Comparison of ENCODE assay signal across 8 cellular contexts in genomic region chr17:62695093-62695738, GRCh38.
DNase-seq lines count a peak whose midpoint lies in the region; ATAC-seq, FAIRE-seq and TF ChIP-seq lines count a peak whose summit lies in the region.
"Not testable (repeated sequence)": the region's sequence is repeated elsewhere in the genome, so short reads cannot be mapped to it uniquely, and the experiment has no call there.

No MANE protein-coding gene starts in this region.

- H3K27ac ChIP-seq in BLaER1: 0 out of 2 replicates have a peak overlapping the region, but pooled peaks have one; percentile 62
- peak overlapping the region; percentile 26 for H3K27ac ChIP-seq in RWPE2 (ENCODE audit: poor library complexity, severe bottlenecking)
- not testable (repeated sequence) for H3K27ac ChIP-seq in astrocyte (ENCODE audit: low read depth, low read length)
- H3K27ac ChIP-seq in heart left ventricle: peak overlapping the region in 9 of 12 donors; percentile 1 to 72 (median 52)

- not testable (repeated sequence) for H3K9ac ChIP-seq in BLaER1; astrocyte (ENCODE audit: low read length)

- H3K4me1 ChIP-seq in BLaER1: peaks cover 49% of the 10 kb centered on the region
- not testable (repeated sequence) for H3K4me1 ChIP-seq in RWPE2 (ENCODE audit: insufficient read depth, poor library complexity, severe bottlenecking)
- peaks cover 14% of the 10 kb centered on the region for H3K4me1 ChIP-seq in astrocyte (ENCODE audit: insufficient read depth, low read length)
- H3K4me1 ChIP-seq in heart left ventricle: peaks cover 0 to 29% (median 16%) of the 10 kb centered on the region in 12 donors

- FAIRE-seq in astrocyte (lab: Jason Lieb, UNC): not testable (repeated sequence)
- peak; percentile 79 for FAIRE-seq in urothelium cell line (lab: Jason Lieb, UNC)

- not testable (repeated sequence) for H3K27me3 ChIP-seq in BLaER1; RWPE2 (ENCODE audit: insufficient read depth, poor library complexity, severe bottlenecking); astrocyte (ENCODE audit: insufficient read depth, low read length); heart left ventricle

- H3K36me3 Mint-ChIP-seq in astrocyte (ENCODE audit: low read depth, unreplicated experiment): peaks cover 16% of the 10 kb centered on the region
- H3K36me3 Mint-ChIP-seq in endothelial cell (ENCODE audit: low read depth, unreplicated experiment); nephron (ENCODE audit: low read depth): not testable (repeated sequence)

- not testable (repeated sequence) for H3K9me3 Mint-ChIP-seq in astrocyte (ENCODE audit: unreplicated experiment); endothelial cell (ENCODE audit: unreplicated experiment); nephron

- H3K9me3 ChIP-seq in BLaER1; RWPE2 (ENCODE audit: severe bottlenecking); astrocyte (ENCODE audit: insufficient read depth, low read depth, low read length); heart left ventricle: not testable (repeated sequence)

- H3K4me1 Mint-ChIP-seq in astrocyte (ENCODE audit: low read depth, unreplicated experiment) (peaks cover 17% of the 10 kb centered on the region), endothelial cell (ENCODE audit: unreplicated experiment) (peaks cover 18% of the 10 kb centered on the region), nephron (peaks cover 25% of the 10 kb centered on the region)

- peak overlapping the region; percentile 80 for H3K4me2 ChIP-seq in BLaER1
- not testable (repeated sequence) for H3K4me2 ChIP-seq in astrocyte (ENCODE audit: low read length)

- intact Hi-C loops in heart left ventricle (cut with DNase I): not testable (repeated sequence)

- H3K36me3 ChIP-seq in BLaER1 (peaks cover 20% of the 10 kb centered on the region), astrocyte (ENCODE audit: insufficient read depth, low read length) (peaks cover 11% of the 10 kb centered on the region), heart left ventricle (peaks cover 0 to 19% (median 0%) of the 10 kb centered on the region in 9 donors)
- H3K36me3 ChIP-seq in RWPE2 (ENCODE audit: low read depth): not testable (repeated sequence)

- H3K4me3 Mint-ChIP-seq in astrocyte (ENCODE audit: unreplicated experiment); nephron: not testable (repeated sequence)
- peak overlapping the region; percentile 31 for H3K4me3 Mint-ChIP-seq in endothelial cell (ENCODE audit: unreplicated experiment)

- not testable (repeated sequence) for TF ChIP-seq POLR2A in heart left ventricle (IDR thresholded peaks at IDR 0.05)

- not testable (repeated sequence) for H4K20me1 ChIP-seq in BLaER1
- H4K20me1 ChIP-seq in astrocyte (ENCODE audit: insufficient read depth, low read length): peaks cover 28% of the 10 kb centered on the region

- not testable (repeated sequence) for ATAC-seq in RWPE2 (ENCODE audit: low read depth)
- ATAC-seq in heart left ventricle: peak in 2 of 4 donors; percentile 9 to 21

- DNase-seq in M059J (ENCODE audit: low read depth): peak; percentile 33
- not testable (repeated sequence) for DNase-seq in RWPE2 (ENCODE audit: low spot score); astrocyte (ENCODE audit: low read depth); endothelial cell (ENCODE audit: low spot score); urothelium cell line (ENCODE audit: low spot score)
- DNase-seq in heart left ventricle: peak in 3 of 5 donors; percentile 8 to 62 (median 39)

- not testable (repeated sequence) for TF ChIP-seq CTCF in RWPE2 (IDR thresholded peaks at IDR 0.05; ENCODE audit: poor library complexity, severe bottlenecking); astrocyte (IDR thresholded peaks at IDR 0.05; ENCODE audit: insufficient read depth, low read depth, low read length); endothelial cell (IDR thresholded peaks at IDR 0.05; ENCODE audit: unreplicated experiment); heart left ventricle (IDR thresholded peaks at IDR 0.05); nephron (IDR thresholded peaks at IDR 0.05; ENCODE audit: unreplicated experiment in 3 of 3)

- not testable (repeated sequence) for H3K4me3 ChIP-seq in BLaER1; RWPE2 (ENCODE audit: severe bottlenecking); astrocyte (ENCODE audit: insufficient read depth, low read depth, low read length)
- H3K4me3 ChIP-seq in heart left ventricle: peak overlapping the region in 2 of 12 donors; percentile 4 to 29

- 62 to 78% (median 72%) methylated on average over 4 to 5 of the region's 5 CpGs for WGBS in heart left ventricle, 4 donors

- H2AFZ ChIP-seq in astrocyte (ENCODE audit: low read depth, low read length): not testable (repeated sequence)

- not testable (repeated sequence) for H3K79me2 ChIP-seq in astrocyte (ENCODE audit: insufficient read depth, low read length)

- not testable (repeated sequence) for H3K27me3 Mint-ChIP-seq in astrocyte (ENCODE audit: low read depth, unreplicated experiment); nephron (ENCODE audit: low read depth)
- H3K27me3 Mint-ChIP-seq in endothelial cell (ENCODE audit: unreplicated experiment): peaks cover 13% of the 10 kb centered on the region

- H3K27ac Mint-ChIP-seq in astrocyte (ENCODE audit: unreplicated experiment) (peak overlapping the region; percentile 34), endothelial cell (ENCODE audit: unreplicated experiment) (peak overlapping the region; percentile 90), nephron (peak overlapping the region in 2 of 3 experiments; percentile 22 to 57)

Comparison
In these comparisons a context has a peak if more than half of its experiments do, and no peak if none do; other contexts are left out.
1. H3K27ac Mint-ChIP-seq: peak in every context shown above with its lines; median percentile 90 in endothelial cell; 40 in nephron; 34 in astrocyte.